12 cellular contexts compared by ENCODE assay signal in the genomic region with DNA sequence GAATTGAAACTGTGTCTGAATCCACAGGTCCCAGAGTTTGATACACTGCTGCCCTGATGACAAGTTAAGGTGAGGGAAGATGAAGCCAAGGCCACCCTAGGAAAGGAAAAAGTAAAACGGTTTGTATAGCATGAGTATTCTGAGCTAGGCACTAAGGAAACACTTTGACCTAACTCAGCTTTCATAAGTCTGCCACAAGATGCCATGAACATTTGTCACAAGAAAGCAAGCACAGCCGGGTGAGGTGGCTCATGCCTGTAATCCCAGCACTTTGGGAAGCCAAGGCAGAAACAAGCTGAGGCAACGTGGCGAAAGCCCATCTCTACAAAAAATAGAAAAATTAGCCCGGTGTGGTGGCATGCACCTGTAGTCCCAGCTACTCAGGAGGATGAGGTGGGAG. TPM values are rescaled to one million over a fixed set of nuclear protein-coding genes. Genes with fewer than 3 reads are reported as not detected.
A peak's percentile ranks its signal among the peaks of the same experiment; 100 is the strongest.
DNase-seq lines count a peak whose midpoint lies in the region; ATAC-seq, FAIRE-seq and TF ChIP-seq lines count a peak whose summit lies in the region.
"Had no signal": no experiment of that assay in that cellular context is flagged by ENCODE, and none has a peak within 500 bp of the region (broad histone marks: within the 10 kb centered on the region; RNA-seq: fewer than 3 reads in every experiment).

No MANE protein-coding gene starts in this region.

- no peaks in the 10 kb centered on the region for H3K9me3 ChIP-seq in CD4-positive, alpha-beta memory T cell (ENCODE audit: control insufficient read depth in 1 of 2, low read length in 2 of 2)
- no peaks in the 10 kb centered on the region for H3K9me3 ChIP-seq in astrocyte (ENCODE audit: insufficient read depth, low read depth, low read length)
- H3K9me3 ChIP-seq in mesodermal cell (ENCODE audit: control insufficient read depth, low read length): no peaks in the 10 kb centered on the region
- no peaks in the 10 kb centered on the region for H3K9me3 ChIP-seq in gastroesophageal sphincter
- H3K9me3 ChIP-seq: sigmoid colon had no signal

- H3K27me3 ChIP-seq in CD4-positive, alpha-beta memory T cell (ENCODE audit: insufficient read depth, low read length): no peaks in the 10 kb centered on the region
- H3K27me3 ChIP-seq in astrocyte (ENCODE audit: insufficient read depth, low read length): no peaks in the 10 kb centered on the region
- H3K27me3 ChIP-seq in gastroesophageal sphincter: no peaks in the 10 kb centered on the region
- H3K27me3 ChIP-seq: sigmoid colon had no signal

- 78 to 88% methylated on average over 3 to 5 of the region's 5 CpGs for WGBS in mesodermal cell (ENCODE audit: insufficient coverage in 2 of 2), 2 experiments
- 73 to 81% methylated on average over 3 to 4 of the region's 5 CpGs for WGBS in gastroesophageal sphincter (ENCODE audit: low coverage in 1 of 2), 2 donors

- H3K36me3 Mint-ChIP-seq in CD4-positive, alpha-beta memory T cell: peaks cover 2% of the 10 kb centered on the region in 2 donors
- H3K36me3 Mint-ChIP-seq in astrocyte (ENCODE audit: low read depth, unreplicated experiment): peaks cover 2% of the 10 kb centered on the region

- H3K9ac ChIP-seq in astrocyte (ENCODE audit: low read length): peak overlapping the region; percentile 67

- no peak overlapping the region for H2AFZ ChIP-seq in astrocyte (ENCODE audit: low read depth, low read length)

- no peak for TF ChIP-seq POLR2A in gastroesophageal sphincter (IDR thresholded peaks at IDR 0.05)

- peaks cover 0 to 4% (median 1%) of the 10 kb centered on the region in 8 donors for H3K9me3 Mint-ChIP-seq in CD4-positive, alpha-beta memory T cell
- H3K9me3 Mint-ChIP-seq in astrocyte (ENCODE audit: unreplicated experiment): no peaks in the 10 kb centered on the region

- H3K27ac ChIP-seq in CD4-positive, alpha-beta memory T cell (ENCODE audit: low read depth, low read length): no peak overlapping the region
- H3K27ac ChIP-seq in astrocyte (ENCODE audit: low read depth, low read length) (peak overlapping the region; percentile 88), mesodermal cell (ENCODE audit: low read depth, low read length, severe bottlenecking) (peak overlapping the region; percentile 3), gastroesophageal sphincter (no peak overlapping the region)
- H3K27ac ChIP-seq: sigmoid colon had no signal

- peak overlapping the region; percentile 69 for H3K4me2 ChIP-seq in astrocyte (ENCODE audit: low read length)

- no peak overlapping the region for H3K4me3 ChIP-seq in CD4-positive, alpha-beta memory T cell (ENCODE audit: low read length in 2 of 2)
- peak overlapping the region; percentile 8 for H3K4me3 ChIP-seq in astrocyte (ENCODE audit: insufficient read depth, low read depth, low read length)
- no peak overlapping the region for H3K4me3 ChIP-seq in mesodermal cell (ENCODE audit: extremely low read depth, insufficient read depth, low read length, poor library complexity, severe bottlenecking)
- H3K4me3 ChIP-seq in gastroesophageal sphincter: no peak overlapping the region
- H3K4me3 ChIP-seq: sigmoid colon had no signal

- FAIRE-seq in astrocyte (lab: Jason Lieb, UNC): no peak

- ATAC-seq in gastroesophageal sphincter (no peak), HG03354 (IDR thresholded peaks at IDR 0.05; ENCODE audit: poor library complexity, severe bottlenecking, unreplicated experiment) (no peak)

- no peaks in the 10 kb centered on the region for H3K27me3 Mint-ChIP-seq in CD4-positive, alpha-beta memory T cell
- H3K27me3 Mint-ChIP-seq in astrocyte (ENCODE audit: low read depth, unreplicated experiment): no peaks in the 10 kb centered on the region
- H3K27me3 Mint-ChIP-seq: activated B cell treated with CpG ODN at 0.5 μM for 24 hours had no signal

- no peak for DNase-seq in CD4-positive, alpha-beta memory T cell
- DNase-seq in HS-5 (ENCODE audit: low read depth) (peak; percentile 43), astrocyte (ENCODE audit: low read depth) (peak; percentile 56), SHP77 treated with DMSO at 0.1 percent for 48 hours (lab: John Stamatoyannopoulos, UW) (no peak), MV-4-11 (lab: John Stamatoyannopoulos, UW) (no peak)
- DNase-seq: activated B cell treated with CpG ODN at 0.5 μM for 24 hours, head of caudate nucleus, NCI-H146, sigmoid colon had no signal

- H3K4me1 ChIP-seq in CD4-positive, alpha-beta memory T cell (ENCODE audit: insufficient read depth, low read length): peaks cover 30% of the 10 kb centered on the region
- H3K4me1 ChIP-seq in astrocyte (ENCODE audit: insufficient read depth, low read length): peaks cover 43% of the 10 kb centered on the region
- peaks cover 35% of the 10 kb centered on the region for H3K4me1 ChIP-seq in mesodermal cell (ENCODE audit: control insufficient read depth, insufficient read depth, low read length, poor library complexity, severe bottlenecking)
- no peaks in the 10 kb centered on the region for H3K4me1 ChIP-seq in gastroesophageal sphincter
- H3K4me1 ChIP-seq: sigmoid colon had no signal

- peaks cover 23 to 40% (median 33%) of the 10 kb centered on the region in 4 donors for H3K4me1 Mint-ChIP-seq in CD4-positive, alpha-beta memory T cell
- H3K4me1 Mint-ChIP-seq in astrocyte (ENCODE audit: low read depth, unreplicated experiment): peaks cover 28% of the 10 kb centered on the region

- no peaks in the 10 kb centered on the region for H4K20me1 ChIP-seq in astrocyte (ENCODE audit: insufficient read depth, low read length)

- POLR2A ChIA-PET in CD4-positive, alpha-beta memory T cell (lab: Charles Lee; ENCODE audit: partially characterized antibody): interaction anchor here (1.2 to 3.0 kb wide), 3 partner anchors 18 to 75 kb away, joined by 3 to 80 read pairs (median 3); a partner anchor contains a TSS

- CTCF ChIA-PET in CD4-positive, alpha-beta memory T cell (lab: Charles Lee; ENCODE audit: partially characterized antibody): interaction anchor here (1.7 to 3.0 kb wide), 2 partner anchors 32 to 114 kb away, joined by 7 to 24 read pairs; no protein-coding TSS in a partner anchor

- peak overlapping the region in 2 of 8 donors; percentile 33 to 70 for H3K4me3 Mint-ChIP-seq in CD4-positive, alpha-beta memory T cell
- H3K4me3 Mint-ChIP-seq in astrocyte (ENCODE audit: unreplicated experiment): peak overlapping the region; percentile 57
- H3K4me3 Mint-ChIP-seq: activated B cell treated with CpG ODN at 0.5 μM for 24 hours had no signal

- peaks cover 8% of the 10 kb centered on the region for H3K79me2 ChIP-seq in astrocyte (ENCODE audit: insufficient read depth, low read length)

- no peak for TF ChIP-seq CTCF in astrocyte (IDR thresholded peaks at IDR 0.05; ENCODE audit: insufficient read depth, low read depth, low read length)
- TF ChIP-seq CTCF in gastroesophageal sphincter (IDR thresholded peaks at IDR 0.05): no peak

- peak overlapping the region in 6 of 7 donors; percentile 3 to 98 (median 78) for H3K27ac Mint-ChIP-seq in CD4-positive, alpha-beta memory T cell
- peak overlapping the region; percentile 90 for H3K27ac Mint-ChIP-seq in astrocyte (ENCODE audit: unreplicated experiment)
- H3K27ac Mint-ChIP-seq: activated B cell treated with CpG ODN at 0.5 μM for 24 hours had no signal

- H3K36me3 ChIP-seq in CD4-positive, alpha-beta memory T cell (ENCODE audit: insufficient read depth, low read length): no peaks in the 10 kb centered on the region
- H3K36me3 ChIP-seq in astrocyte (ENCODE audit: insufficient read depth, low read length): no peaks in the 10 kb centered on the region
- peaks cover 48% of the 10 kb centered on the region for H3K36me3 ChIP-seq in mesodermal cell (ENCODE audit: control insufficient read depth, insufficient read depth, low read length)
- no peaks in the 10 kb centered on the region for H3K36me3 ChIP-seq in gastroesophageal sphincter
- H3K36me3 ChIP-seq: sigmoid colon had no signal

- intact Hi-C loops in CD4-positive, alpha-beta memory T cell (cut with micrococcal nuclease): no loop called here

- no peak for TF ChIP-seq EP300 in gastroesophageal sphincter (IDR thresholded peaks at IDR 0.05)

RNA-seq across cellular contexts. Expression of a gene that starts 34.2 kb away (rescaled TPM):
- total RNA-seq in CD4-positive, alpha-beta memory T cell: 1 to 10 TPM; 3.3 to 3.4 TPM
- 1 to 10 TPM; 1.1 to 1.3 TPM for polyA plus RNA-seq in CD4-positive, alpha-beta memory T cell
- total RNA-seq in astrocyte (19.2 and 25.5 TPM in 2 replicates), gastroesophageal sphincter (1 to 10 TPM; 2.7 to 6.0 (median 3.5) TPM)
- 69.0 TPM for polyA plus RNA-seq in mesodermal cell (2013, experiment 1 of 2)
- 72.7 TPM for polyA plus RNA-seq in mesodermal cell (2013, experiment 2 of 2)

Comparison
In these comparisons a context has a peak if more than half of its experiments do, and no peak if none do; other contexts are left out.
1. DNase-seq: peak in HS-5 (single experiment) and astrocyte (single experiment); none in CD4-positive, alpha-beta memory T cell (0 of 5), SHP77 treated with DMSO at 0.1 percent for 48 hours (single experiment) and MV-4-11 (single experiment).
2. H3K27ac ChIP-seq: peak in astrocyte (single experiment) and mesodermal cell (single experiment); none in CD4-positive, alpha-beta memory T cell (single experiment) and gastroesophageal sphincter (0 of 4).